ENCODE assay signal across 8 cellular contexts in genomic region chrX:110442631-110443030, GRCh38.
A peak's percentile ranks its signal among the peaks of the same experiment; 100 is the strongest.
DNase-seq lines count a peak whose midpoint lies in the region; ATAC-seq, FAIRE-seq and TF ChIP-seq lines count a peak whose summit lies in the region.

No MANE protein-coding gene starts in this region.

- H3K36me3 ChIP-seq in GM23248 (ENCODE audit: low read depth) (no peaks in the 10 kb centered on the region), astrocyte (ENCODE audit: insufficient read depth, low read length) (no peaks in the 10 kb centered on the region), esophagus muscularis mucosa (no peaks in the 10 kb centered on the region)

- CTCF ChIA-PET in activated CD4-positive, alpha-beta T cell treated with anti-CD3 and anti-CD28 coated beads for 36 hours (lab: Charles Lee), result interaction anchor here (0.8 kb wide), 1 partner anchor 405 kb away, joined by 6 read pairs; no protein-coding TSS in a partner anchor

- H3K4me1 Mint-ChIP-seq in activated CD4-positive, alpha-beta T cell treated with anti-CD3 and anti-CD28 coated beads for 36 hours, result no peaks in the 10 kb centered on the region
- H3K4me1 Mint-ChIP-seq in astrocyte (ENCODE audit: low read depth, unreplicated experiment), result peaks cover 14% of the 10 kb centered on the region

- H3K27ac Mint-ChIP-seq in activated CD4-positive, alpha-beta T cell treated with anti-CD3 and anti-CD28 coated beads for 36 hours, result no peak overlapping the region
- H3K27ac Mint-ChIP-seq in astrocyte (ENCODE audit: unreplicated experiment), result no peak overlapping the region

- intact Hi-C loops in activated CD4-positive, alpha-beta T cell treated with anti-CD3 and anti-CD28 coated beads for 36 hours (cut with DNase I, micrococcal nuclease), result no loop called here
- intact Hi-C loops in esophagus muscularis mucosa (cut with DNase I), result no loop called here

- H3K36me3 Mint-ChIP-seq in activated CD4-positive, alpha-beta T cell treated with anti-CD3 and anti-CD28 coated beads for 36 hours (ENCODE audit: low read depth), result no peaks in the 10 kb centered on the region
- H3K36me3 Mint-ChIP-seq in astrocyte (ENCODE audit: low read depth, unreplicated experiment), result no peaks in the 10 kb centered on the region

- no peak for TF ChIP-seq EP300 in esophagus muscularis mucosa (IDR thresholded peaks at IDR 0.05)

- H3K9me3 Mint-ChIP-seq in activated CD4-positive, alpha-beta T cell treated with anti-CD3 and anti-CD28 coated beads for 36 hours (ENCODE audit: low read depth), result no peaks in the 10 kb centered on the region
- no peaks in the 10 kb centered on the region for H3K9me3 Mint-ChIP-seq in astrocyte (ENCODE audit: unreplicated experiment)

- H3K9me2 ChIP-seq in GM23248 (ENCODE audit: insufficient read depth), result no peaks in the 10 kb centered on the region

- no peaks in the 10 kb centered on the region for H3K27me3 Mint-ChIP-seq in activated CD4-positive, alpha-beta T cell treated with anti-CD3 and anti-CD28 coated beads for 36 hours
- H3K27me3 Mint-ChIP-seq in astrocyte (ENCODE audit: low read depth, unreplicated experiment), result no peaks in the 10 kb centered on the region

- POLR2A ChIA-PET in activated CD4-positive, alpha-beta T cell treated with anti-CD3 and anti-CD28 coated beads for 36 hours (lab: Charles Lee), result no interaction called here

- peak; percentile 16 for DNase-seq in activated CD4-positive, alpha-beta T cell treated with anti-CD3 and anti-CD28 coated beads for 36 hours
- DNase-seq in activated CD4-positive, alpha-beta T cell treated with anti-CD3 and anti-CD28 coated beads for 4 hours, result no peak
- DNase-seq in GM23248 (peak; percentile 56), astrocyte (ENCODE audit: low read depth) (peak; percentile 14), pons (ENCODE audit: low spot score) (peak; percentile 4), esophagus muscularis mucosa (ENCODE audit: extremely low spot score) (no peak)

- peak; percentile 98 for FAIRE-seq in astrocyte (lab: Jason Lieb, UNC)

- H3K4me3 ChIP-seq in GM23248, result no peak overlapping the region
- no peak overlapping the region for H3K4me3 ChIP-seq in astrocyte (ENCODE audit: insufficient read depth, low read depth, low read length)
- H3K4me3 ChIP-seq in esophagus muscularis mucosa, result no peak overlapping the region

- H4K20me1 ChIP-seq in GM23248 (ENCODE audit: insufficient read depth), result no peaks in the 10 kb centered on the region
- H4K20me1 ChIP-seq in astrocyte (ENCODE audit: insufficient read depth, low read length), result no peaks in the 10 kb centered on the region

- H2AFZ ChIP-seq in GM23248 (no peak overlapping the region), astrocyte (ENCODE audit: low read depth, low read length) (no peak overlapping the region)

- H3K79me2 ChIP-seq in GM23248 (ENCODE audit: insufficient read depth) (no peaks in the 10 kb centered on the region), astrocyte (ENCODE audit: insufficient read depth, low read length) (no peaks in the 10 kb centered on the region)

- H3K27ac ChIP-seq in GM23248 (no peak overlapping the region), astrocyte (ENCODE audit: low read depth, low read length) (no peak overlapping the region), esophagus muscularis mucosa (replicated peaks in 1 of 4) (no peak overlapping the region)

- H3K27me3 ChIP-seq in GM23248 (replicated peaks; ENCODE audit: insufficient read depth) (no peaks in the 10 kb centered on the region), astrocyte (ENCODE audit: insufficient read depth, low read length) (peaks cover 2% of the 10 kb centered on the region), esophagus muscularis mucosa (peaks cover 0 to 8% (median 0%) of the 10 kb centered on the region in 4 donors)

- H3K4me2 ChIP-seq in GM23248 (ENCODE audit: unreplicated experiment), result no peak overlapping the region
- no peak overlapping the region for H3K4me2 ChIP-seq in astrocyte (ENCODE audit: low read length)

- H3K4me3 Mint-ChIP-seq in activated CD4-positive, alpha-beta T cell treated with anti-CD3 and anti-CD28 coated beads for 36 hours, result no peak overlapping the region
- H3K4me3 Mint-ChIP-seq in astrocyte (ENCODE audit: unreplicated experiment), result no peak overlapping the region

- H3F3A ChIP-seq in GM23248 (ENCODE audit: insufficient read depth), result no peaks in the 10 kb centered on the region

- H3K9ac ChIP-seq in GM23248 (no peak overlapping the region), astrocyte (ENCODE audit: low read length) (no peak overlapping the region)

- no peaks in the 10 kb centered on the region for H3K9me3 ChIP-seq in GM23248 (ENCODE audit: low read depth)
- no peaks in the 10 kb centered on the region for H3K9me3 ChIP-seq in astrocyte (ENCODE audit: insufficient read depth, low read depth, low read length)
- H3K9me3 ChIP-seq in esophagus muscularis mucosa, result no peaks in the 10 kb centered on the region

- 0% methylated on average over 1 of the region's 1 CpG for WGBS in GM23248 (ENCODE audit: low coverage in 1 of 2, low lambda C conversion rate in 2 of 2, missing lambda C conversion rate in 2 of 2), 2 experiments
- WGBS in esophagus muscularis mucosa, result 25% methylated on average over 1 of the region's 1 CpG

- H3K4me1 ChIP-seq in GM23248 (ENCODE audit: insufficient read depth) (no peaks in the 10 kb centered on the region), astrocyte (ENCODE audit: insufficient read depth, low read length) (no peaks in the 10 kb centered on the region), esophagus muscularis mucosa (no peaks in the 10 kb centered on the region)

- TF ChIP-seq CTCF in LNCAP (IDR thresholded peaks at IDR 0.05) (peak; percentile 16; the same call in 1 of the 2 replicates), astrocyte (IDR thresholded peaks at IDR 0.05; ENCODE audit: insufficient read depth, low read depth, low read length) (peak; percentile 18), esophagus muscularis mucosa (IDR thresholded peaks at IDR 0.05) (no peak)

- no peak for TF ChIP-seq POLR2A in esophagus muscularis mucosa (IDR thresholded peaks at IDR 0.05; ENCODE audit: low read depth)

- peak; percentile 39 for ATAC-seq in activated CD4-positive, alpha-beta T cell treated with anti-CD3 and anti-CD28 coated beads for 36 hours
- ATAC-seq in GM19324 (IDR thresholded peaks at IDR 0.05; ENCODE audit: low FRiP score, unreplicated experiment), result no peak

- in situ Hi-C loops in GM23248 (cut with MboI), result loop anchor here (10.0 kb wide), 1 partner anchor 412 kb away; no protein-coding TSS in a partner anchor

Comparison
In these comparisons a context has a peak if more than half of its experiments do, and no peak if none do; other contexts are left out.
1. DNase-seq: peak in activated CD4-positive, alpha-beta T cell treated with anti-CD3 and anti-CD28 coated beads for 36 hours (single experiment), GM23248 (single experiment), astrocyte (single experiment) and pons (single experiment); none in activated CD4-positive, alpha-beta T cell treated with anti-CD3 and anti-CD28 coated beads for 4 hours (0 of 2) and esophagus muscularis mucosa (single experiment).
2. CTCF ChIP-seq: peak in LNCAP (single experiment) and astrocyte (single experiment); none in esophagus muscularis mucosa (0 of 3).